In the genomic region with DNA sequence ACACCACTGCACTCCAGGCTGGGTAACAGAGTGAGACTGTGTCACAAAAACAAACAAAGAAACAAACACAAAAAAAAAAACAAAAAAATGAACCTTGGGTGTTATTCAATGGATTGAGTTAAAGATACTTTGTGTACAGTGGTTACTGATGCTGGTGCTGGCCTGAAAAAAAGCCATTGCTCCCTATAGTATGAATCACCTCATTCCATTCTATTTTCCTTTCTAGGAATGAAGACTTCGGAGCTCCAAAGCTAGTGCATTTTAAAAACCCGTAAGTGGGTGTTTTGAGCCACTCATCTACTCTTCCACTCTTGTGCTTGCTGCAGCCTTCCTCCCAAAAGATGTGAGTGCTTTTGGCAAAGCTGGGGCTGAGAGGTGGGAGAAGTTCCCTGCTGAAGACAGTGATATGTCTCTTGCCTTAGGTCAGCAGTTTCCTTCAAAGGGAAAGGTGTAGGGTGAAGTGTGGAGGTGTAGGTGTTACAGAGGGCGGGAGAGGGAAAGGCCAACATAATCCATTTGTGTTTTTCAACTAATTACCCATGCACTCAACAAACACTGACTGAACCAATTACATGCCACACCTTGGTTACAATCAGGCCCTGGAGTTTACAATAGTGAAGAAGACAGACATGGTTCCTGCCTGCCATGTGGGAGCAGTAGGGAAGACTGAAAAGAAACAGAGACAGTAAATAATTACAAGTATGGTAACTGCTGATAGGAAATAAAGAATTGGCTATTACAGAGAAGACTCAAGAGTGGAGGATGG, we compare ENCODE assay signal across 15 cellular contexts. TPM values are rescaled to one million over a fixed set of nuclear protein-coding genes. Genes with fewer than 3 reads are reported as not detected.
DNase-seq lines count a peak whose midpoint lies in the region; ATAC-seq and TF ChIP-seq lines count a peak whose summit lies in the region.
"Had no signal": no experiment of that assay in that cellular context is flagged by ENCODE, and none has a peak within 500 bp of the region (broad histone marks: within the 10 kb centered on the region; RNA-seq: fewer than 3 reads in every experiment).

No MANE protein-coding gene starts in this region.

- H3K27ac Mint-ChIP-seq in HFFc6 = no peak overlapping the region
- H3K27ac Mint-ChIP-seq in nephron = peak overlapping the region in 2 of 3 experiments; percentile 2 to 82

- ATAC-seq in GM19351 (IDR thresholded peaks at IDR 0.05; ENCODE audit: unreplicated experiment) (no peak), GM21515 (IDR thresholded peaks at IDR 0.05; ENCODE audit: unreplicated experiment) (no peak)

- H3K4me3 Mint-ChIP-seq in HFFc6 = no peak overlapping the region
- H3K4me3 Mint-ChIP-seq in nephron = no peak overlapping the region

- TF ChIP-seq CTCF in HFFc6 (IDR thresholded peaks at IDR 0.05) (no peak), nephron (IDR thresholded peaks at IDR 0.05; ENCODE audit: unreplicated experiment in 3 of 3) (no peak)

- 0 out of 2 replicates have a peak, but pooled peaks cover 5% of the 10 kb centered on the region for H3K36me3 Mint-ChIP-seq in HFFc6 (ENCODE audit: low read depth)
- no peaks in the 10 kb centered on the region for H3K36me3 Mint-ChIP-seq in nephron (ENCODE audit: low read depth)

- H3K4me1 Mint-ChIP-seq in HFFc6 (ENCODE audit: low read depth) (no peaks in the 10 kb centered on the region), nephron (peaks cover 19% of the 10 kb centered on the region)

- DNase-seq in COR-L47 (lab: John Stamatoyannopoulos, UW) (peak; percentile 55), HFFc6 (peak; percentile 9), amniotic stem cell (lab: John Stamatoyannopoulos, UW) (peak; percentile 25), NCI-H524 treated with DMSO at 0.1 percent for 48 hours (lab: John Stamatoyannopoulos, UW) (no peak)
- DNase-seq: DMS 273 treated with DMSO at 0.1 percent for 48 hours, HCEC 1CT, KBM-7, NCI-H1694 treated with DMSO at 0.1 percent for 48 hours, NCI-H2107, NCI-H2227 treated with DMSO at 0.1 percent for 48 hours, NCI-H526 treated with DMSO at 0.1 percent for 48 hours, PC-9 had no signal

- peaks cover 36% of the 10 kb centered on the region for H3K27me3 Mint-ChIP-seq in HFFc6 (ENCODE audit: insufficient read depth)
- no peaks in the 10 kb centered on the region for H3K27me3 Mint-ChIP-seq in nephron (ENCODE audit: low read depth)

- H3K9me3 Mint-ChIP-seq in HFFc6 (peaks cover 25% of the 10 kb centered on the region), nephron (no peaks in the 10 kb centered on the region)

RNA-seq across cellular contexts. Expression of a gene that starts 55.0 kb away (rescaled TPM):
- total RNA-seq in HFFc6 (2021; fragmentation: NEBNext Ultra II Directional; extraction: Animal tissue kit (Norgen Biotek cat#: 25700)) = 100 to 1,000 TPM; 192 to 263 (median 242) TPM
